Comparison of ENCODE assay signal across 8 cellular contexts in the genomic region with DNA sequence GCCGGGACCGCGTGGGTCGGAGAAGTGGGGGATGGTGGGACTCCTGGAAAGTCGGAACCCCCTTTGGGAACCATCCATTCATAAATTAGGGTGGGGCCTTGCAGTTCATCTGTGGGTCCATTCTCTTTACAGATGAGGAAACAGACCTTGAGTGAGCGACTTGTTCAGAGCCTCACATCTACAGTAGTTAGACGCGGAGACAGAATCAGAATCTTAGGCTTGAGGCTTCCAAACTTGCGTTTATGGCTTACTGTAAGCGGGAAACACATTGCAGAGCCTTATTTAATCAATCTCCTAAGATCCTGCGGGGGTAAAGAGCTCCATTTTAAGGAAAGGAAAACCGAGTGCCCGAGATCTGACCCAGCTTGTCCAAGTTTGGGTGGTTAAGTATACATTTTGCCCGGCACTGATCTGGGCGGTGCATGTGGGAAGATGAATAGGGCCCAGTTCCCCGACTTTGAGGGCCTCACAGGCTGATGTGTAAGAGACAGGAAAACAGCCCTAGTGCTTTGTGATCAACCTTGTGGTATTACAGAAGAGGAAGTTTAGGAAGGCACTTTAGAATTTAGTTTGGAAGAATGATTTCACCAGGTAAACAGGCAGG. TPM values are rescaled to one million over a fixed set of nuclear protein-coding genes. Genes with fewer than 3 reads are reported as not detected.
DNase-seq lines count a peak whose midpoint lies in the region; ATAC-seq and TF ChIP-seq lines count a peak whose summit lies in the region.

No MANE protein-coding gene starts in this region.

- no peak for TF ChIP-seq POLR2A in prostate gland (IDR thresholded peaks at IDR 0.05)

- H3K27ac ChIP-seq in prostate gland, result peak overlapping the region; percentile 82 to 85

- no peaks in the 10 kb centered on the region for H3K27me3 ChIP-seq in prostate gland (replicated peaks; ENCODE audit: insufficient read depth)

- H3K4me3 ChIP-seq in fibroblast of mammary gland (ENCODE audit: control insufficient read depth, low read depth, low read length) (peak overlapping the region; percentile 94), prostate gland (peak overlapping the region; percentile 47 to 65)

- no peaks in the 10 kb centered on the region for H3K9me3 ChIP-seq in prostate gland

- DNase-seq in GDM1 (lab: John Stamatoyannopoulos, UW) (peak; percentile 11), NCI-H510A treated with DMSO at 0.1 percent for 48 hours (lab: John Stamatoyannopoulos, UW) (peak; percentile 82), fibroblast of mammary gland (ENCODE audit: low read depth) (no peak), prostate gland (ENCODE audit: low spot score) (peak; percentile 17), NCI-H1436 (lab: John Stamatoyannopoulos, UW) (no peak), middle frontal gyrus (ENCODE audit: extremely low spot score, low spot score) (no peak)
- peak; percentile 41 for DNase-seq in activated CD8-positive, alpha-beta memory T cell treated with anti-CD3 and anti-CD28 coated beads, Interleukin-2, amount 50 U/mL, for 4 hours

- TF ChIP-seq CTCF in fibroblast of mammary gland (conservative IDR thresholded peaks at IDR 0.05; ENCODE audit: control insufficient read depth, insufficient read depth, low read depth, low read length) (no peak), prostate gland (IDR thresholded peaks at IDR 0.05) (no peak)

- intact Hi-C loops in prostate gland (cut with DNase I), result loop anchor here (10.0 kb wide), 2 partner anchors 563 to 1483 kb away; partner anchors contain the start of genes AMACR and DNAJC21

- peak; percentile 13 for ATAC-seq in HG02759 (IDR thresholded peaks at IDR 0.05; ENCODE audit: unreplicated experiment)

- H3K4me1 ChIP-seq in prostate gland (replicated peaks), result no peaks in the 10 kb centered on the region

- 1% methylated on average over 16 of the region's 16 CpGs for WGBS in prostate gland

- H3K36me3 ChIP-seq in prostate gland, result no peaks in the 10 kb centered on the region

RNA-seq across cellular contexts. Expression of gene TARS1, which starts 0.6 kb away (rescaled TPM):
- 10 to 100 TPM; 27.4 to 65.9 TPM for total RNA-seq in prostate gland

Comparison
In these comparisons a context has a peak if more than half of its experiments do, and no peak if none do; other contexts are left out.
1. DNase-seq: peak in GDM1 (single experiment), NCI-H510A treated with DMSO at 0.1 percent for 48 hours (single experiment), activated CD8-positive, alpha-beta memory T cell treated with anti-CD3 and anti-CD28 coated beads, Interleukin-2, amount 50 U/mL, for 4 hours (single experiment) and prostate gland (single experiment); none in fibroblast of mammary gland (single experiment), NCI-H1436 (single experiment) and middle frontal gyrus (single experiment).